25 cellular contexts compared by ENCODE assay signal in the genomic region with DNA sequence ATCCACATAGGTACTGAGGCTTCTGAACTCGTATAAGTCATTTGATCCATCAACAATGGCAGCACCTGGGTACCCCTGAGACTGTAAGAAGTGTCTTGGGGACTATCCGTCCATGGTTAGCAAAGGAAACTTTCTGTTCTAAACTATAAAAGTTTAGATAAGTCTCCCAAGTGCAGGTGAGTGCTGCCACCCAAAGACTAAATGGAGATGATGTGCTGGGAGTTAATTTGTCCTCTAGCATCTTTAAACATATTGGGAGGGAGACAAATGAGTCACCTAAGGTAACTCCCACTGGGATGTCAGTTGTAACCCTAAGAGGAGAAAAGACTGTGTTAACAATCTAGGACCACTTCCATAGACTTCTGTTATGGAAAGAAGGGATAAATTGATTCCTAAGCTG. TPM values are rescaled to one million over a fixed set of nuclear protein-coding genes. Genes with fewer than 3 reads are reported as not detected.
A peak's percentile ranks its signal among the peaks of the same experiment; 100 is the strongest.
DNase-seq lines count a peak whose midpoint lies in the region; ATAC-seq, FAIRE-seq and TF ChIP-seq lines count a peak whose summit lies in the region.
"Had no signal": no experiment of that assay in that cellular context is flagged by ENCODE, and none has a peak within 500 bp of the region (broad histone marks: within the 10 kb centered on the region; RNA-seq: fewer than 3 reads in every experiment).

No MANE protein-coding gene starts in this region.

- TF ChIP-seq CTCF in OCI-LY1 (IDR thresholded peaks at IDR 0.05; ENCODE audit: low read length) (0 out of 2 replicates have a peak, but pooled peaks have one; percentile 5), bronchial epithelial cell (IDR thresholded peaks at IDR 0.05; ENCODE audit: insufficient read depth, low read length, severe bottlenecking) (no peak), HFFc6 (IDR thresholded peaks at IDR 0.05) (no peak)

- no peak overlapping the region for H3K27ac Mint-ChIP-seq in HFFc6
- H3K27ac Mint-ChIP-seq: activated CD4-positive, alpha-beta T cell treated with anti-CD3 and anti-CD28 coated beads, Interleukin-2, amount 10 ng/mL, durations not matched to agents 24 days and 14 days; activated naive CD8-positive, alpha-beta T cell treated with anti-CD3 and anti-CD28 coated beads for 36 hours; activated T-helper 17 cell treated with anti-CD3 and anti-CD28 coated beads, Interleukin-2, amount 50 U/mL, for 72 hours had no signal

- peaks cover 57% of the 10 kb centered on the region for H3F3A ChIP-seq in GM23248 (ENCODE audit: insufficient read depth)
- H3F3A ChIP-seq in OCI-LY1 (ENCODE audit: insufficient read depth, low read length) = no peaks in the 10 kb centered on the region

- no peaks in the 10 kb centered on the region for H3K9me3 ChIP-seq in GM23248 (ENCODE audit: low read depth)
- no peaks in the 10 kb centered on the region for H3K9me3 ChIP-seq in OCI-LY1 (ENCODE audit: low read length)
- H3K9me3 ChIP-seq: A549, right lobe of liver, stomach, tibial nerve had no signal

- H3K4me2 ChIP-seq in GM23248 (ENCODE audit: unreplicated experiment) = no peak overlapping the region
- H3K4me2 ChIP-seq in OCI-LY1 (ENCODE audit: low read length) = no peak overlapping the region
- H3K4me2 ChIP-seq: A549, hepatocyte, KMS-11 had no signal

- H3K9ac ChIP-seq in GM23248 = no peak overlapping the region
- H3K9ac ChIP-seq in OCI-LY1 (ENCODE audit: low read length) = no peak overlapping the region
- H3K9ac ChIP-seq: KMS-11 had no signal

- H3K9me2 ChIP-seq in GM23248 (ENCODE audit: insufficient read depth) = no peaks in the 10 kb centered on the region
- no peaks in the 10 kb centered on the region for H3K9me2 ChIP-seq in OCI-LY1 (ENCODE audit: low read depth, low read length)

- H3K4me1 ChIP-seq in GM23248 (ENCODE audit: insufficient read depth) (peaks cover 58% of the 10 kb centered on the region), OCI-LY1 (ENCODE audit: insufficient read depth, low read length, severe bottlenecking) (peaks cover under 1% of the 10 kb centered on the region)
- H3K4me1 ChIP-seq: right lobe of liver had no signal

- H3K27me3 Mint-ChIP-seq in HFFc6 (ENCODE audit: insufficient read depth) = no peaks in the 10 kb centered on the region

- FAIRE-seq in bronchial epithelial cell (lab: Jason Lieb, UNC) = no peak
- FAIRE-seq: A549, frontal cortex had no signal

- H3K79me2 ChIP-seq in GM23248 (ENCODE audit: insufficient read depth) = peaks cover 18% of the 10 kb centered on the region
- no peaks in the 10 kb centered on the region for H3K79me2 ChIP-seq in OCI-LY1 (ENCODE audit: insufficient read depth, low read length)
- H3K79me2 ChIP-seq: hepatocyte had no signal

- H3K27me3 ChIP-seq in GM23248 (replicated peaks; ENCODE audit: insufficient read depth) = no peaks in the 10 kb centered on the region
- H3K27me3 ChIP-seq in OCI-LY1 (ENCODE audit: insufficient read depth, low read length) = no peaks in the 10 kb centered on the region
- no peaks in the 10 kb centered on the region for H3K27me3 ChIP-seq in bronchial epithelial cell (ENCODE audit: control insufficient read depth, insufficient read depth, low read length)
- H3K27me3 ChIP-seq: right lobe of liver, tibial nerve had no signal

- no peak overlapping the region for H3K4me3 ChIP-seq in GM23248
- no peak overlapping the region for H3K4me3 ChIP-seq in OCI-LY1 (ENCODE audit: low read depth, low read length, poor library complexity, severe bottlenecking)
- no peak overlapping the region for H3K4me3 ChIP-seq in bronchial epithelial cell (ENCODE audit: low read depth, low read length)
- H3K4me3 ChIP-seq: A549, hepatocyte, right lobe of liver, SK-N-MC, stomach, tibial nerve had no signal

- H4K20me1 ChIP-seq in GM23248 (ENCODE audit: insufficient read depth) (no peaks in the 10 kb centered on the region), OCI-LY1 (ENCODE audit: insufficient read depth, low read length) (no peaks in the 10 kb centered on the region)

- H3K9me3 Mint-ChIP-seq in HFFc6 = no peaks in the 10 kb centered on the region
- H3K9me3 Mint-ChIP-seq: activated CD4-positive, alpha-beta T cell treated with anti-CD3 and anti-CD28 coated beads, Interleukin-2, amount 10 ng/mL, durations not matched to agents 24 days and 14 days; activated naive CD8-positive, alpha-beta T cell treated with anti-CD3 and anti-CD28 coated beads for 36 hours; activated T-helper 17 cell treated with anti-CD3 and anti-CD28 coated beads, Interleukin-2, amount 50 U/mL, for 72 hours had no signal

- WGBS in GM23248 (ENCODE audit: low coverage in 1 of 2, low lambda C conversion rate in 2 of 2, missing lambda C conversion rate in 2 of 2), 2 experiments = 80 to 82% methylated on average over 2 of the region's 2 CpGs

- H3K27ac ChIP-seq in GM23248 = no peak overlapping the region
- H3K27ac ChIP-seq in OCI-LY1 (ENCODE audit: low read depth, low read length, poor library complexity, severe bottlenecking) = no peak overlapping the region
- H3K27ac ChIP-seq: A549, hepatocyte, KMS-11, right lobe of liver, SK-N-MC, stomach, tibial nerve had no signal

- ATAC-seq in HG03378 (IDR thresholded peaks at IDR 0.05; ENCODE audit: unreplicated experiment) (no peak), GM18498 (IDR thresholded peaks at IDR 0.05; ENCODE audit: unreplicated experiment) (no peak), HG02571 (IDR thresholded peaks at IDR 0.05; ENCODE audit: unreplicated experiment) (no peak)
- ATAC-seq: A549; activated T-helper 17 cell treated with anti-CD3 and anti-CD28 coated beads, Interleukin-2, amount 50 U/mL, for 72 hours had no signal

- in situ Hi-C loops in GM23248 (cut with MboI) = no loop called here

- H2AFZ ChIP-seq in GM23248 (no peak overlapping the region), OCI-LY1 (ENCODE audit: low read length) (no peak overlapping the region)
- H2AFZ ChIP-seq: hepatocyte had no signal

- DNase-seq in A172 (ENCODE audit: low spot score) = peak; percentile 47
- DNase-seq in GM23248 = peak; percentile 21
- DNase-seq in bronchial epithelial cell (ENCODE audit: low read depth) = peak; percentile 48
- no peak for DNase-seq in HFFc6
- DNase-seq: activated CD4-positive, alpha-beta T cell treated with anti-CD3 and anti-CD28 coated beads, Interleukin-2, amount 10 ng/mL, durations not matched to agents 24 days and 14 days; activated naive CD8-positive, alpha-beta T cell treated with anti-CD3 and anti-CD28 coated beads for 36 hours; Calu3; NCI-H1105; NCI-H2081; NCI-H446; right lobe of liver; RPMI8226; stomach; T-helper 2 cell had no signal

- H3K4me1 Mint-ChIP-seq in HFFc6 (ENCODE audit: low read depth) = peaks cover 70% of the 10 kb centered on the region
- H3K4me1 Mint-ChIP-seq: activated CD4-positive, alpha-beta T cell treated with anti-CD3 and anti-CD28 coated beads, Interleukin-2, amount 10 ng/mL, durations not matched to agents 24 days and 14 days; activated naive CD8-positive, alpha-beta T cell treated with anti-CD3 and anti-CD28 coated beads for 36 hours; activated T-helper 17 cell treated with anti-CD3 and anti-CD28 coated beads, Interleukin-2, amount 50 U/mL, for 72 hours had no signal

- no peak overlapping the region for H3K4me3 Mint-ChIP-seq in HFFc6
- H3K4me3 Mint-ChIP-seq: activated CD4-positive, alpha-beta T cell treated with anti-CD3 and anti-CD28 coated beads, Interleukin-2, amount 10 ng/mL, durations not matched to agents 24 days and 14 days; activated naive CD8-positive, alpha-beta T cell treated with anti-CD3 and anti-CD28 coated beads for 36 hours; activated T-helper 17 cell treated with anti-CD3 and anti-CD28 coated beads, Interleukin-2, amount 50 U/mL, for 72 hours had no signal

- H3K36me3 Mint-ChIP-seq in HFFc6 (ENCODE audit: low read depth) = no peaks in the 10 kb centered on the region
- H3K36me3 Mint-ChIP-seq: activated naive CD8-positive, alpha-beta T cell treated with anti-CD3 and anti-CD28 coated beads for 36 hours had no signal

- no peaks in the 10 kb centered on the region for H3K36me3 ChIP-seq in GM23248 (ENCODE audit: low read depth)
- H3K36me3 ChIP-seq in OCI-LY1 (ENCODE audit: insufficient read depth, low read length) = no peaks in the 10 kb centered on the region
- no peaks in the 10 kb centered on the region for H3K36me3 ChIP-seq in bronchial epithelial cell (ENCODE audit: control insufficient read depth, insufficient read depth, low read length)
- H3K36me3 ChIP-seq: right lobe of liver, stomach, tibial nerve had no signal

RNA-seq across cellular contexts. Expression of gene BEND6, which starts 6.2 kb away (rescaled TPM):
- 11.7 and 14.1 TPM in 2 replicates for total RNA-seq in A172 (2014; rRNA removed; shearing (Covaris generic))
- 20.6 and 24.6 TPM in 2 replicates for total RNA-seq in GM23248 (2014; rRNA removed; shearing (Covaris generic))
- 22.5 and 25.1 TPM in 2 replicates for polyA plus RNA-seq in GM23248 (2016; fragmentation: Nextera tagmentation; extraction: Ambion mirVana)
- total RNA-seq in bronchial epithelial cell = 0.53 and 1.3 TPM in 2 replicates
- total RNA-seq in HFFc6 (2021; fragmentation: NEBNext Ultra II Directional; extraction: Animal tissue kit (Norgen Biotek cat#: 25700)) = 10 to 100 TPM in 3 of 6 experiments, 1 to 10 TPM in 3; 9.4 to 11.0 (median 10.0) TPM
- total RNA-seq: activated CD4-positive, alpha-beta T cell treated with anti-CD3 and anti-CD28 coated beads, Interleukin-2, amount 10 ng/mL, durations not matched to agents 24 days and 14 days; activated naive CD8-positive, alpha-beta T cell treated with anti-CD3 and anti-CD28 coated beads for 36 hours; right lobe of liver had no signal
